ENCODE assay signal across 13 cellular contexts in genomic region chr17:81814748-81815645, GRCh38. TPM values are rescaled to one million over a fixed set of nuclear protein-coding genes. Genes with fewer than 3 reads are reported as not detected.
DNase-seq lines count a peak whose midpoint lies in the region; ATAC-seq, FAIRE-seq and TF ChIP-seq lines count a peak whose summit lies in the region.
"Had no signal": no experiment of that assay in that cellular context is flagged by ENCODE, and none has a peak within 500 bp of the region (broad histone marks: within the 10 kb centered on the region; RNA-seq: fewer than 3 reads in every experiment).

No MANE protein-coding gene starts in this region.

- H3K9ac ChIP-seq in K562 (ENCODE audit: insufficient read depth in 1 of 2, low read depth in 2 of 2, low read length in 2 of 2) = peak overlapping the region in 1 of 2 experiments; percentile 26; a peak in 1 of 4 replicates
- H3K9ac ChIP-seq in SK-N-SH = no peak overlapping the region

- peaks cover 2% of the 10 kb centered on the region for H3K9me1 ChIP-seq in K562 (ENCODE audit: control insufficient read depth, insufficient read depth, low read length)

- POLR2A ChIA-PET in K562 (lab: Yijun Ruan, JAX) (interaction anchor here (0.5 to 0.6 kb wide), 3 partner anchors 7 to 826 kb away, joined by 4 read pairs; no protein-coding TSS in a partner anchor), SK-N-SH (lab: Yijun Ruan, JAX) (interaction anchor here (0.8 to 1.9 kb wide), 3 partner anchors 9 to 46 kb away, joined by 3 to 6 read pairs (median 3); partner anchors contain the start of genes MCRIP1 and P4HB)

- no peak overlapping the region for H3K4me2 ChIP-seq in K562 (ENCODE audit: insufficient read depth, low read length)
- H3K4me2 ChIP-seq in SK-N-SH = no peak overlapping the region

- CTCF ChIA-PET in K562 (lab: Yijun Ruan, JAX; ENCODE audit: low intra/inter-chr PET ratio) = no interaction called here
- CTCF ChIA-PET in SK-N-SH (lab: Yijun Ruan, JAX) = interaction anchor here (0.6 to 1.7 kb wide), 8 partner anchors 9 to 223 kb away, joined by 3 to 6 read pairs (median 3); partner anchors contain the start of gene DCXR

- H3K9me3 ChIP-seq in K562 (replicated peaks; ENCODE audit: control insufficient read depth, insufficient read depth, low read depth, low read length) (no peaks in the 10 kb centered on the region), SK-N-SH (no peaks in the 10 kb centered on the region)

- DNase-seq in DMS79 (lab: John Stamatoyannopoulos, UW) (peak; percentile 2), DMS79 treated with DMSO at 0.1 percent for 48 hours (lab: John Stamatoyannopoulos, UW) (no peak), K562 (ENCODE audit: extremely low read depth in 1 of 4, low spot score in 3 of 4) (no peak), sciatic nerve (ENCODE audit: low spot score) (no peak), SK-N-SH (no peak), coronary artery (ENCODE audit: low spot score) (no peak)
- DNase-seq: activated CD8-positive, alpha-beta T cell treated with anti-CD3 and anti-CD28 coated beads for 36 hours; dorsolateral prefrontal cortex; NCI-H510A treated with DMSO at 0.1 percent for 48 hours; T-helper 1 cell had no signal

- ATAC-seq in K562 (no peak), sciatic nerve (peak; percentile 12)
- ATAC-seq: activated CD8-positive, alpha-beta T cell treated with anti-CD3 and anti-CD28 coated beads for 36 hours; right cardiac atrium had no signal

- TF ChIP-seq RAD21 in K562 (CRISPR knock-in tag; conservative IDR thresholded peaks at IDR 0.05 in 1 of 2, IDR thresholded peaks at IDR 0.05 in 1 of 2) (no peak), SK-N-SH (IDR thresholded peaks at IDR 0.05; ENCODE audit: low read length) (no peak)

- TF ChIP-seq EP300 in K562 (IDR thresholded peaks at IDR 0.05; ENCODE audit: low read length) (no peak), SK-N-SH (IDR thresholded peaks at IDR 0.05; ENCODE audit: borderline replicate concordance in 1 of 2, low read depth in 1 of 2, low read length in 1 of 2) (no peak)

- H3K27ac ChIP-seq in K562 (ENCODE audit: extremely low read depth, low read depth, low read length) (no peak overlapping the region), SK-N-SH (ENCODE audit: low read depth in 2 of 2, low read length in 1 of 2) (no peak overlapping the region), coronary artery (no peak overlapping the region)
- H3K27ac ChIP-seq: dorsolateral prefrontal cortex had no signal

- H3K79me2 ChIP-seq in K562 (ENCODE audit: control insufficient read depth, insufficient read depth, low read length) = no peaks in the 10 kb centered on the region
- H3K79me2 ChIP-seq in SK-N-SH (ENCODE audit: insufficient read depth) = no peaks in the 10 kb centered on the region

- intact Hi-C loops in K562 (cut with micrococcal nuclease) = no loop called here
- intact Hi-C loops in sciatic nerve (cut with DNase I) = no loop called here

- no peak for FAIRE-seq in K562 (lab: Jason Lieb, UNC)
- FAIRE-seq: A204.1 had no signal

- TF ChIP-seq CTCF in K562 (IDR thresholded peaks at IDR 0.05 in 2 of 3, conservative IDR thresholded peaks at IDR 0.05 in 1 of 3; ENCODE audit: insufficient read depth in 2 of 3, low read depth in 1 of 3, low read length in 3 of 3) (no peak), SK-N-SH (IDR thresholded peaks at IDR 0.05) (no peak), coronary artery (IDR thresholded peaks at IDR 0.05) (no peak)

- BruUV-seq in K562 (replicated peaks; lab: Mats Ljungman, UMichigan) = no TSS peak

- in situ Hi-C loops in K562 (cut with MboI) = no loop called here

- no peaks in the 10 kb centered on the region for H3F3A ChIP-seq in SK-N-SH (replicated peaks; ENCODE audit: insufficient read depth)

- TF ChIP-seq POLR2A in K562 (conservative IDR thresholded peaks at IDR 0.05) = no peak

- H3K9me2 ChIP-seq in SK-N-SH = no peaks in the 10 kb centered on the region

- H4K20me1 ChIP-seq in K562 (replicated peaks; ENCODE audit: control insufficient read depth, insufficient read depth, low read length) (no peaks in the 10 kb centered on the region; the same call in 1 of the 2 replicates), SK-N-SH (ENCODE audit: insufficient read depth) (no peaks in the 10 kb centered on the region)

- H3K4me3 ChIP-seq in K562 (no peak overlapping the region), SK-N-SH (ENCODE audit: low read depth in 2 of 2, low read length in 1 of 2) (no peak overlapping the region), coronary artery (no peak overlapping the region)
- H3K4me3 ChIP-seq: dorsolateral prefrontal cortex had no signal

- H3K4me1 ChIP-seq in K562 (replicated peaks in 1 of 2; ENCODE audit: control insufficient read depth in 2 of 2, insufficient read depth in 2 of 2, low read length in 2 of 2) (peaks cover 4 to 69% of the 10 kb centered on the region in 2 experiments; a peak in 4 of 5 replicates), SK-N-SH (ENCODE audit: control insufficient read depth in 1 of 2, insufficient read depth in 2 of 2, low read depth in 1 of 2, low read length in 1 of 2) (peaks cover 0 to 30% of the 10 kb centered on the region in 2 experiments; a peak in 1 of 4 replicates)

- H3K36me3 ChIP-seq in K562 (ENCODE audit: control insufficient read depth, insufficient read depth, low read length) (no peaks in the 10 kb centered on the region), SK-N-SH (replicated peaks in 1 of 2; ENCODE audit: control insufficient read depth in 1 of 2, insufficient read depth in 2 of 2, low read length in 1 of 2) (no peaks in the 10 kb centered on the region)

- H3K27me3 ChIP-seq in K562 (ENCODE audit: control insufficient read depth in 2 of 2, insufficient read depth in 2 of 2, low read length in 2 of 2) (peaks cover 3 to 26% of the 10 kb centered on the region in 2 experiments; a peak in 4 of 5 replicates), SK-N-SH (ENCODE audit: insufficient read depth) (peaks cover 11% of the 10 kb centered on the region)

- H2AFZ ChIP-seq in K562 (ENCODE audit: low read depth, low read length) = no peak overlapping the region
- no peak overlapping the region for H2AFZ ChIP-seq in SK-N-SH (ENCODE audit: low read depth)

- 38% methylated on average over 18 of the region's 24 CpGs for WGBS in K562 (ENCODE audit: insufficient coverage, low coverage, missing lambda C conversion rate)
- 69% methylated on average over 14 of the region's 24 CpGs for WGBS in SK-N-SH (ENCODE audit: low lambda C conversion rate)

RNA-seq across cellular contexts. Expression of gene GCGR, which starts 11.0 kb away (rescaled TPM):
- not detected in 2 replicates for total RNA-seq in K562 (2011; cell fraction: chromatin; rRNA removed; ENCODE audit: low replicate concordance)
- not detected in 2 replicates for total RNA-seq in K562 (2011; cell fraction: nucleolus; rRNA removed)
- total RNA-seq in K562 (2011; cell fraction: nucleoplasm; rRNA removed) = not detected in 2 replicates
- total RNA-seq in K562 (2014; rRNA removed) (not detected in 2 replicates), K562 (2014; rRNA removed; fragmentation: Illumina TruSeq; extraction: Trizol) (not detected in 2 replicates), K562 (2015; rRNA removed; fragmentation: Illumina TruSeq; extraction: Trizol) (not detected in 2 replicates), K562 (2021) (not detected in 2 replicates), sciatic nerve (7.8 TPM)
- polyA plus RNA-seq in K562 (2011; rRNA removed) (not detected in 2 replicates), K562 (2014; fragmentation: Illumina TruSeq; extraction: Trizol) (not detected in 2 replicates), K562 (2014; fragmentation: Nextera tagmentation; extraction: Ambion mirVana) (not detected), K562 (2014; rRNA removed) (not detected in 2 replicates), SK-N-SH (2012; rRNA removed) (not detected in 2 replicates)
- not detected in 2 replicates for polyA plus RNA-seq in K562 (2011; cell fraction: cytosol; rRNA removed)
- polyA plus RNA-seq in K562 (2011; cell fraction: nucleus; rRNA removed) = not detected in 2 replicates
- not detected in 2 replicates for polyA plus RNA-seq in K562 (2012)
- not detected in 2 replicates for polyA minus RNA-seq in K562 (2011; rRNA and poly(A)+ RNA removed)
- not detected in 2 replicates for polyA minus RNA-seq in K562 (2011; cell fraction: cytosol; rRNA and poly(A)+ RNA removed)
- not detected in 2 replicates for polyA minus RNA-seq in K562 (2011; cell fraction: nucleus; rRNA and poly(A)+ RNA removed)
- not detected in 2 replicates for polyA plus RNA-seq in SK-N-SH (2012; cell fraction: cytosol; rRNA removed)
- 0.02 and 0.15 TPM in 2 replicates for polyA plus RNA-seq in SK-N-SH (2012; cell fraction: nucleus; rRNA removed)
- total RNA-seq: activated CD8-positive, alpha-beta T cell treated with anti-CD3 and anti-CD28 coated beads for 36 hours; right cardiac atrium had no signal
- polyA plus RNA-seq: IgD-negative memory B cell, right cardiac atrium had no signal

RNA-seq across cellular contexts. Expression of gene MCRIP1, which starts 18.1 kb away (rescaled TPM):
- 12.2 and 29.2 TPM in 2 replicates for total RNA-seq in K562 (2011; cell fraction: chromatin; rRNA removed; ENCODE audit: low replicate concordance)
- total RNA-seq in K562 (2011; cell fraction: nucleolus; rRNA removed) = 23.2 and 24.1 TPM in 2 replicates
- total RNA-seq in K562 (2011; cell fraction: nucleoplasm; rRNA removed) = 15.3 and 17.0 TPM in 2 replicates
- total RNA-seq in K562 (2014; rRNA removed) = 35.8 and 45.4 TPM in 2 replicates
- 1.5 and 1.7 TPM in 2 replicates for total RNA-seq in K562 (2014; rRNA removed; fragmentation: Illumina TruSeq; extraction: Trizol)
- total RNA-seq in K562 (2015; rRNA removed; fragmentation: Illumina TruSeq; extraction: Trizol) = 21.5 and 25.4 TPM in 2 replicates
- 32.8 and 36.0 TPM in 2 replicates for total RNA-seq in K562 (2021)
- 9.7 and 14.8 TPM in 2 replicates for polyA plus RNA-seq in K562 (2011; rRNA removed)
- 25.9 and 79.2 TPM in 2 replicates for polyA plus RNA-seq in K562 (2011; cell fraction: cytosol; rRNA removed)
- 19.1 and 36.8 TPM in 2 replicates for polyA plus RNA-seq in K562 (2011; cell fraction: nucleus; rRNA removed)
- polyA plus RNA-seq in K562 (2012) = 21.3 and 72.4 TPM in 2 replicates
- 6.6 and 24.6 TPM in 2 replicates for polyA plus RNA-seq in K562 (2014; fragmentation: Illumina TruSeq; extraction: Trizol)
- polyA plus RNA-seq in K562 (2014; fragmentation: Nextera tagmentation; extraction: Ambion mirVana) = 1 to 10 TPM in 1 of 2 experiments, under 1 TPM in 1; 0.39 to 1.4 TPM
- polyA plus RNA-seq in K562 (2014; rRNA removed) = 24.0 and 35.5 TPM in 2 replicates
- 2.3 and 3.0 TPM in 2 replicates for polyA minus RNA-seq in K562 (2011; rRNA and poly(A)+ RNA removed)
- 14.8 and 15.9 TPM in 2 replicates for polyA minus RNA-seq in K562 (2011; cell fraction: cytosol; rRNA and poly(A)+ RNA removed)
- polyA minus RNA-seq in K562 (2011; cell fraction: nucleus; rRNA and poly(A)+ RNA removed) = 3.0 and 4.7 TPM in 2 replicates
- 91.5 TPM for total RNA-seq in sciatic nerve
- 120 and 156 TPM in 2 replicates for polyA plus RNA-seq in SK-N-SH (2012; rRNA removed)
- polyA plus RNA-seq in SK-N-SH (2012; cell fraction: cytosol; rRNA removed) = 65.6 and 105 TPM in 2 replicates
- 167 and 258 TPM in 2 replicates for polyA plus RNA-seq in SK-N-SH (2012; cell fraction: nucleus; rRNA removed)

RNA-seq across cellular contexts. Expression of gene PPP1R27, which starts 19.9 kb away (rescaled TPM):
- total RNA-seq in K562 (2011; cell fraction: chromatin; rRNA removed; ENCODE audit: low replicate concordance) = 0.65 TPM in 1 of 2 replicates, not detected in the other
- 2.4 and 3.2 TPM in 2 replicates for total RNA-seq in K562 (2011; cell fraction: nucleolus; rRNA removed)
- total RNA-seq in K562 (2011; cell fraction: nucleoplasm; rRNA removed) = 0.81 and 0.99 TPM in 2 replicates
- 6.2 and 6.9 TPM in 2 replicates for total RNA-seq in K562 (2014; rRNA removed)
- 0.26 and 0.29 TPM in 2 replicates for total RNA-seq in K562 (2014; rRNA removed; fragmentation: Illumina TruSeq; extraction: Trizol)
- 0.47 and 0.68 TPM in 2 replicates for total RNA-seq in K562 (2015; rRNA removed; fragmentation: Illumina TruSeq; extraction: Trizol)
- 2.1 and 2.3 TPM in 2 replicates for total RNA-seq in K562 (2021)
- 1.2 and 1.5 TPM in 2 replicates for polyA plus RNA-seq in K562 (2011; rRNA removed)
- 1.9 and 10.6 TPM in 2 replicates for polyA plus RNA-seq in K562 (2011; cell fraction: cytosol; rRNA removed)
- polyA plus RNA-seq in K562 (2011; cell fraction: nucleus; rRNA removed) = 0.65 and 2.8 TPM in 2 replicates
- polyA plus RNA-seq in K562 (2012) = 0.32 and 2.5 TPM in 2 replicates
- 0.95 and 2.1 TPM in 2 replicates for polyA plus RNA-seq in K562 (2014; fragmentation: Illumina TruSeq; extraction: Trizol)
- polyA plus RNA-seq in K562 (2014; fragmentation: Nextera tagmentation; extraction: Ambion mirVana) = not detected
- polyA plus RNA-seq in K562 (2014; rRNA removed) = 4.2 and 5.2 TPM in 2 replicates
- polyA minus RNA-seq in K562 (2011; rRNA and poly(A)+ RNA removed) = 1.6 TPM in 1 of 2 replicates, not detected in the other
- 2.7 TPM in 1 of 2 replicates, not detected in the other for polyA minus RNA-seq in K562 (2011; cell fraction: cytosol; rRNA and poly(A)+ RNA removed)
- 0.40 TPM in 1 of 2 replicates, not detected in the other for polyA minus RNA-seq in K562 (2011; cell fraction: nucleus; rRNA and poly(A)+ RNA removed)
- total RNA-seq in sciatic nerve = not detected
- polyA plus RNA-seq in SK-N-SH (2012; rRNA removed) = 0.07 and 0.16 TPM in 2 replicates
- 0.01 TPM in 1 of 2 replicates, not detected in the other for polyA plus RNA-seq in SK-N-SH (2012; cell fraction: cytosol; rRNA removed)
- polyA plus RNA-seq in SK-N-SH (2012; cell fraction: nucleus; rRNA removed) = 0.19 and 0.23 TPM in 2 replicates
- total RNA-seq: activated CD8-positive, alpha-beta T cell treated with anti-CD3 and anti-CD28 coated beads for 36 hours had no signal
- polyA plus RNA-seq: IgD-negative memory B cell, right cardiac atrium had no signal

RNA-seq across cellular contexts. Expression of gene P4HB, which starts 45.3 kb away (rescaled TPM):
- 722 and 1,069 TPM in 2 replicates for total RNA-seq in K562 (2011; cell fraction: chromatin; rRNA removed; ENCODE audit: low replicate concordance)
- 564 and 610 TPM in 2 replicates for total RNA-seq in K562 (2011; cell fraction: nucleolus; rRNA removed)
- 598 and 659 TPM in 2 replicates for total RNA-seq in K562 (2011; cell fraction: nucleoplasm; rRNA removed)
- 587 and 588 TPM in 2 replicates for total RNA-seq in K562 (2014; rRNA removed)
- 296 and 325 TPM in 2 replicates for total RNA-seq in K562 (2014; rRNA removed; fragmentation: Illumina TruSeq; extraction: Trizol)
- 404 and 420 TPM in 2 replicates for total RNA-seq in K562 (2015; rRNA removed; fragmentation: Illumina TruSeq; extraction: Trizol)
- total RNA-seq in K562 (2021) = 437 and 446 TPM in 2 replicates
- polyA plus RNA-seq in K562 (2011; rRNA removed) = 75.9 and 116 TPM in 2 replicates
- polyA plus RNA-seq in K562 (2011; cell fraction: cytosol; rRNA removed) = 46.6 and 61.5 TPM in 2 replicates
- 192 and 245 TPM in 2 replicates for polyA plus RNA-seq in K562 (2011; cell fraction: nucleus; rRNA removed)
- polyA plus RNA-seq in K562 (2012) = 600 and 818 TPM in 2 replicates
- 645 and 729 TPM in 2 replicates for polyA plus RNA-seq in K562 (2014; fragmentation: Illumina TruSeq; extraction: Trizol)
- 10 to 100 TPM in 1 of 2 experiments, 1 to 10 TPM in 1; 4.4 to 14.9 TPM for polyA plus RNA-seq in K562 (2014; fragmentation: Nextera tagmentation; extraction: Ambion mirVana)
- 181 and 191 TPM in 2 replicates for polyA plus RNA-seq in K562 (2014; rRNA removed)
- 66.8 and 103 TPM in 2 replicates for polyA minus RNA-seq in K562 (2011; rRNA and poly(A)+ RNA removed)
- polyA minus RNA-seq in K562 (2011; cell fraction: cytosol; rRNA and poly(A)+ RNA removed) = 123 and 191 TPM in 2 replicates
- polyA minus RNA-seq in K562 (2011; cell fraction: nucleus; rRNA and poly(A)+ RNA removed) = 89.0 and 193 TPM in 2 replicates
- total RNA-seq in sciatic nerve = 248 TPM
- polyA plus RNA-seq in SK-N-SH (2012; rRNA removed) = 112 and 165 TPM in 2 replicates
- 240 and 314 TPM in 2 replicates for polyA plus RNA-seq in SK-N-SH (2012; cell fraction: cytosol; rRNA removed)
- polyA plus RNA-seq in SK-N-SH (2012; cell fraction: nucleus; rRNA removed) = 212 and 321 TPM in 2 replicates

RNA-seq across cellular contexts. Expression of gene ARHGDIA, which starts 56.1 kb away (rescaled TPM):
- total RNA-seq in K562 (2011; cell fraction: chromatin; rRNA removed; ENCODE audit: low replicate concordance) = 54.5 and 180 TPM in 2 replicates
- total RNA-seq in K562 (2011; cell fraction: nucleolus; rRNA removed) = 155 and 173 TPM in 2 replicates
- 62.4 and 82.4 TPM in 2 replicates for total RNA-seq in K562 (2011; cell fraction: nucleoplasm; rRNA removed)
- 110 and 146 TPM in 2 replicates for total RNA-seq in K562 (2014; rRNA removed)
- 39.8 and 58.3 TPM in 2 replicates for total RNA-seq in K562 (2014; rRNA removed; fragmentation: Illumina TruSeq; extraction: Trizol)
- total RNA-seq in K562 (2015; rRNA removed; fragmentation: Illumina TruSeq; extraction: Trizol) = 105 and 107 TPM in 2 replicates
- total RNA-seq in K562 (2021) = 321 and 340 TPM in 2 replicates
- polyA plus RNA-seq in K562 (2011; rRNA removed) = 23.4 and 33.4 TPM in 2 replicates
- 25.4 and 72.4 TPM in 2 replicates for polyA plus RNA-seq in K562 (2011; cell fraction: cytosol; rRNA removed)
- 85.3 and 131 TPM in 2 replicates for polyA plus RNA-seq in K562 (2011; cell fraction: nucleus; rRNA removed)
- 235 and 249 TPM in 2 replicates for polyA plus RNA-seq in K562 (2012)
- 129 and 227 TPM in 2 replicates for polyA plus RNA-seq in K562 (2014; fragmentation: Illumina TruSeq; extraction: Trizol)
- 10 to 100 TPM in 1 of 2 experiments, 1 to 10 TPM in 1; 9.6 to 11.2 TPM for polyA plus RNA-seq in K562 (2014; fragmentation: Nextera tagmentation; extraction: Ambion mirVana)
- polyA plus RNA-seq in K562 (2014; rRNA removed) = 97.6 and 114 TPM in 2 replicates
- 8.6 and 11.9 TPM in 2 replicates for polyA minus RNA-seq in K562 (2011; rRNA and poly(A)+ RNA removed)
- polyA minus RNA-seq in K562 (2011; cell fraction: cytosol; rRNA and poly(A)+ RNA removed) = 45.1 and 68.4 TPM in 2 replicates
- polyA minus RNA-seq in K562 (2011; cell fraction: nucleus; rRNA and poly(A)+ RNA removed) = 61.9 and 68.2 TPM in 2 replicates
- total RNA-seq in sciatic nerve = 387 TPM
- 184 and 385 TPM in 2 replicates for polyA plus RNA-seq in SK-N-SH (2012; rRNA removed)
- 158 and 279 TPM in 2 replicates for polyA plus RNA-seq in SK-N-SH (2012; cell fraction: cytosol; rRNA removed)
- polyA plus RNA-seq in SK-N-SH (2012; cell fraction: nucleus; rRNA removed) = 650 and 681 TPM in 2 replicates
